Comparison of ENCODE assay signal across 11 cellular contexts in genomic region chr5:64939772-64940510, GRCh38.
DNase-seq lines count a peak whose midpoint lies in the region; ATAC-seq and TF ChIP-seq lines count a peak whose summit lies in the region.
"Had no signal": no experiment of that assay in that cellular context is flagged by ENCODE, and none has a peak within 500 bp of the region (broad histone marks: within the 10 kb centered on the region; RNA-seq: fewer than 3 reads in every experiment).

No MANE protein-coding gene starts in this region.

- H3K27ac ChIP-seq in brain microvascular endothelial cell = no peak overlapping the region
- peak overlapping the region in 3 of 4 donors; percentile 2 to 32 (median 10) for H3K27ac ChIP-seq in upper lobe of left lung

- ATAC-seq in left colon (peak; percentile 87), upper lobe of left lung (ENCODE audit: low FRiP score in 2 of 2) (peak; percentile 55 to 57), HG02798 (IDR thresholded peaks at IDR 0.05; ENCODE audit: poor library complexity, unreplicated experiment) (no peak)

- peaks cover 21% of the 10 kb centered on the region for H3K9me3 Mint-ChIP-seq in activated T-helper 1 cell treated with anti-CD3 and anti-CD28 coated beads, Interleukin-12 subunit alpha, Interleukin-12 subunit beta, Interleukin-2, Interleukin-4 antibody, amounts not matched to agents 30 ng/mL and 10 ng/mL and 1 ng/mL, durations not matched to agents 14 hours and 24 hours and 36 hours

- 68 to 87% methylated on average over 10 to 16 of the region's 17 CpGs for WGBS in upper lobe of left lung, 2 donors

- no peak for TF ChIP-seq POLR2A in upper lobe of left lung (IDR thresholded peaks at IDR 0.05)

- no peak for TF ChIP-seq EP300 in upper lobe of left lung (IDR thresholded peaks at IDR 0.05)

- H3K4me3 Mint-ChIP-seq in activated T-helper 1 cell treated with anti-CD3 and anti-CD28 coated beads, Interleukin-12 subunit alpha, Interleukin-12 subunit beta, Interleukin-2, Interleukin-4 antibody, amounts not matched to agents 30 ng/mL and 10 ng/mL and 1 ng/mL, durations not matched to agents 14 hours and 24 hours and 36 hours = no peak overlapping the region
- H3K4me3 Mint-ChIP-seq: T-helper 1 cell treated with Interleukin-12 subunit alpha and Interleukin-12 subunit beta and Interleukin-4 antibody, amounts not matched to agents 30 μg/mL and 1 μg/mL, for 36 hours had no signal

- H3K9me3 ChIP-seq in upper lobe of left lung = peaks cover 0 to 5% (median 1%) of the 10 kb centered on the region in 4 donors

- peaks cover 6% of the 10 kb centered on the region for H3K36me3 Mint-ChIP-seq in activated T-helper 1 cell treated with anti-CD3 and anti-CD28 coated beads, Interleukin-12 subunit alpha, Interleukin-12 subunit beta, Interleukin-2, Interleukin-4 antibody, amounts not matched to agents 30 ng/mL and 10 ng/mL and 1 ng/mL, durations not matched to agents 14 hours and 24 hours and 36 hours (ENCODE audit: low read depth)

- H3K4me1 Mint-ChIP-seq in activated T-helper 1 cell treated with anti-CD3 and anti-CD28 coated beads, Interleukin-12 subunit alpha, Interleukin-12 subunit beta, Interleukin-2, Interleukin-4 antibody, amounts not matched to agents 30 ng/mL and 10 ng/mL and 1 ng/mL, durations not matched to agents 14 hours and 24 hours and 36 hours (ENCODE audit: low read depth) = no peaks in the 10 kb centered on the region

- DNase-seq in NCI-H748 (lab: John Stamatoyannopoulos, UW; ENCODE audit: unreplicated experiment) (peak; percentile 34), NCI-H748 treated with DMSO at 0.1 percent for 48 hours (lab: John Stamatoyannopoulos, UW) (no peak), brain microvascular endothelial cell (peak; percentile 54), left colon (peak; percentile 29 to 37), upper lobe of left lung (peak; percentile 40 to 77)
- DNase-seq in activated T-helper 1 cell treated with anti-CD3 and anti-CD28 coated beads, Interleukin-12 subunit alpha, Interleukin-12 subunit beta, Interleukin-2, Interleukin-4 antibody, amounts not matched to agents 30 ng/mL and 10 ng/mL and 1 ng/mL, durations not matched to agents 14 hours and 24 hours and 36 hours (ENCODE audit: low spot score) = no peak
- DNase-seq in activated T-cell treated with anti-CD3 and anti-CD28 coated beads, Interleukin-2, amount 50 U/mL, for 48 hours = no peak
- DNase-seq: foreskin melanocyte, Kasumi-1 had no signal

- intact Hi-C loops in left colon (cut with DNase I, micrococcal nuclease) = no loop called here
- intact Hi-C loops in activated T-helper 1 cell treated with anti-CD3 and anti-CD28 coated beads, Interleukin-12 subunit alpha, Interleukin-12 subunit beta, Interleukin-2, Interleukin-4 antibody, amounts not matched to agents 30 ng/mL and 10 ng/mL and 1 ng/mL, durations not matched to agents 14 hours and 24 hours and 36 hours (cut with micrococcal nuclease) = no loop called here

- H3K4me3 ChIP-seq in brain microvascular endothelial cell (ENCODE audit: low read depth, low read length) = peak overlapping the region; percentile 5
- H3K4me3 ChIP-seq in upper lobe of left lung = peak overlapping the region in 2 of 4 donors; percentile 3 to 22

- H3K36me3 ChIP-seq in brain microvascular endothelial cell (replicated peaks) (no peaks in the 10 kb centered on the region), upper lobe of left lung (no peaks in the 10 kb centered on the region)

- TF ChIP-seq CTCF in brain microvascular endothelial cell (IDR thresholded peaks at IDR 0.05; ENCODE audit: low read depth, low read length, missing control alignments) = no peak
- TF ChIP-seq CTCF in upper lobe of left lung (IDR thresholded peaks at IDR 0.05) = no peak

- in situ Hi-C loops in brain microvascular endothelial cell (cut with HindIII; ENCODE audit: low pct_ligation_motif_present, low sequenced_read_pairs) = no loop called here

- no peaks in the 10 kb centered on the region for H3K27me3 ChIP-seq in brain microvascular endothelial cell (replicated peaks)
- H3K27me3 ChIP-seq in upper lobe of left lung = no peaks in the 10 kb centered on the region

- H3K4me1 ChIP-seq in upper lobe of left lung = peaks cover 6 to 12% (median 10%) of the 10 kb centered on the region in 4 donors

- H3K27ac Mint-ChIP-seq in activated T-helper 1 cell treated with anti-CD3 and anti-CD28 coated beads, Interleukin-12 subunit alpha, Interleukin-12 subunit beta, Interleukin-2, Interleukin-4 antibody, amounts not matched to agents 30 ng/mL and 10 ng/mL and 1 ng/mL, durations not matched to agents 14 hours and 24 hours and 36 hours = no peak overlapping the region
- H3K27ac Mint-ChIP-seq: T-helper 1 cell treated with Interleukin-12 subunit alpha and Interleukin-12 subunit beta and Interleukin-4 antibody, amounts not matched to agents 30 μg/mL and 1 μg/mL, for 36 hours had no signal

- H3K27me3 Mint-ChIP-seq in activated T-helper 1 cell treated with anti-CD3 and anti-CD28 coated beads, Interleukin-12 subunit alpha, Interleukin-12 subunit beta, Interleukin-2, Interleukin-4 antibody, amounts not matched to agents 30 ng/mL and 10 ng/mL and 1 ng/mL, durations not matched to agents 14 hours and 24 hours and 36 hours (ENCODE audit: insufficient read depth) = no peaks in the 10 kb centered on the region

Comparison
In these comparisons a context has a peak if more than half of its experiments do, and no peak if none do; other contexts are left out.
1. DNase-seq: peak in NCI-H748 (single experiment), brain microvascular endothelial cell (single experiment), left colon (2 of 2) and upper lobe of left lung (2 of 2); none in NCI-H748 treated with DMSO at 0.1 percent for 48 hours (single experiment), activated T-helper 1 cell treated with anti-CD3 and anti-CD28 coated beads, Interleukin-12 subunit alpha, Interleukin-12 subunit beta, Interleukin-2, Interleukin-4 antibody, amounts not matched to agents 30 ng/mL and 10 ng/mL and 1 ng/mL, durations not matched to agents 14 hours and 24 hours and 36 hours (single experiment) and activated T-cell treated with anti-CD3 and anti-CD28 coated beads, Interleukin-2, amount 50 U/mL, for 48 hours (0 of 2).